ENCODE assay signal across 8 cellular contexts in genomic region chr4:1348014-1348513, GRCh38. TPM values are rescaled to one million over a fixed set of nuclear protein-coding genes. Genes with fewer than 3 reads are reported as not detected.
DNase-seq lines count a peak whose midpoint lies in the region; ATAC-seq and TF ChIP-seq lines count a peak whose summit lies in the region.

No MANE protein-coding gene starts in this region.

- H3K9ac ChIP-seq in SK-N-SH = peak overlapping the region; percentile 79

- H3K4me3 ChIP-seq in SK-N-SH (ENCODE audit: low read depth in 2 of 2, low read length in 1 of 2) (peak overlapping the region; percentile 61 to 73), adrenal gland (peak overlapping the region in 2 of 4 donors; percentile 21 to 88), kidney epithelial cell (ENCODE audit: low read depth, low read length) (peak overlapping the region; percentile 62)

- H3K27ac ChIP-seq in SK-N-SH (ENCODE audit: low read depth in 2 of 2, low read length in 1 of 2) (peak overlapping the region; percentile 89), adrenal gland (peak overlapping the region; percentile 95 to 100 (median 98)), temporal lobe (ENCODE audit: low read depth, low read length) (peak overlapping the region; percentile 93)

- TF ChIP-seq RAD21 in SK-N-SH (IDR thresholded peaks at IDR 0.05; ENCODE audit: low read length) = no peak

- TF ChIP-seq POLR2A in adrenal gland (IDR thresholded peaks at IDR 0.05) = no peak

- peaks cover 18% of the 10 kb centered on the region for H3F3A ChIP-seq in SK-N-SH (replicated peaks; ENCODE audit: insufficient read depth)

- peaks cover 64% of the 10 kb centered on the region for H3K79me2 ChIP-seq in SK-N-SH (ENCODE audit: insufficient read depth)

- POLR2A ChIA-PET in SK-N-SH (lab: Yijun Ruan, JAX) = interaction anchor here (0.7 kb wide), 1 partner anchor 145 kb away, joined by 3 read pairs; no protein-coding TSS in a partner anchor

- H3K9me2 ChIP-seq in SK-N-SH = no peaks in the 10 kb centered on the region

- H3K9me3 ChIP-seq in SK-N-SH = no peaks in the 10 kb centered on the region
- H3K9me3 ChIP-seq in adrenal gland (replicated peaks in 1 of 3) = no peaks in the 10 kb centered on the region

- ATAC-seq in SK-N-SH treated with all-trans-retinoic acid at 6 μM for 48 hours = no peak
- ATAC-seq in HG03354 (IDR thresholded peaks at IDR 0.05; ENCODE audit: poor library complexity, severe bottlenecking, unreplicated experiment) = no peak
- ATAC-seq in omental fat pad (ENCODE audit: low FRiP score) = no peak

- WGBS in SK-N-SH (ENCODE audit: low lambda C conversion rate) = 65% methylated on average over 11 of the region's 12 CpGs
- 62 to 71% (median 67%) methylated on average over 8 to 12 of the region's 12 CpGs for WGBS in adrenal gland, 4 donors

- DNase-seq in SK-N-SH = no peak
- DNase-seq in adrenal gland = no peak
- DNase-seq in kidney epithelial cell (ENCODE audit: low read depth) = no peak
- no peak for DNase-seq in omental fat pad (ENCODE audit: low spot score)
- DNase-seq in stimulated activated naive CD4-positive, alpha-beta T cell (lab: John Stamatoyannopoulos, UW) = no peak

- H3K4me1 ChIP-seq in SK-N-SH (ENCODE audit: control insufficient read depth in 1 of 2, insufficient read depth in 2 of 2, low read depth in 1 of 2, low read length in 1 of 2) (peaks cover 0 to 20% of the 10 kb centered on the region in 2 experiments; a peak in 1 of 4 replicates), adrenal gland (replicated peaks in 1 of 2) (peaks cover 7 to 22% of the 10 kb centered on the region in 2 donors)

- H4K20me1 ChIP-seq in SK-N-SH (ENCODE audit: insufficient read depth) = peaks cover 4% of the 10 kb centered on the region

- CTCF ChIA-PET in SK-N-SH (lab: Yijun Ruan, JAX) = interaction anchor here (1.4 to 3.8 kb wide), 5 partner anchors 9 to 281 kb away, joined by 4 to 23 read pairs (median 6); no protein-coding TSS in a partner anchor

- peak overlapping the region; percentile 80 for H3K4me2 ChIP-seq in SK-N-SH

- TF ChIP-seq CTCF in SK-N-SH (IDR thresholded peaks at IDR 0.05) = no peak
- no peak for TF ChIP-seq CTCF in adrenal gland (IDR thresholded peaks at IDR 0.05)
- no peak for TF ChIP-seq CTCF in kidney epithelial cell (IDR thresholded peaks at IDR 0.05; ENCODE audit: insufficient read depth, low read length, poor library complexity, severe bottlenecking)
- no peak for TF ChIP-seq CTCF in omental fat pad (IDR thresholded peaks at IDR 0.05)

- H2AFZ ChIP-seq in SK-N-SH (ENCODE audit: low read depth) = no peak overlapping the region; the same call in 1 of the 2 replicates

- TF ChIP-seq EP300 in SK-N-SH (IDR thresholded peaks at IDR 0.05; ENCODE audit: borderline replicate concordance in 1 of 2, low read depth in 1 of 2, low read length in 1 of 2) = no peak

- H3K27me3 ChIP-seq in SK-N-SH (ENCODE audit: insufficient read depth) (no peaks in the 10 kb centered on the region), adrenal gland (no peaks in the 10 kb centered on the region), kidney epithelial cell (ENCODE audit: control insufficient read depth, insufficient read depth, low read length) (no peaks in the 10 kb centered on the region)

- intact Hi-C loops in adrenal gland (cut with DNase I) = loop anchor here (5.0 to 10.0 kb wide), 2 partner anchors 53 to 56 kb away; no protein-coding TSS in a partner anchor

- peaks cover 8 to 14% of the 10 kb centered on the region in 2 experiments for H3K36me3 ChIP-seq in SK-N-SH (replicated peaks in 1 of 2; ENCODE audit: control insufficient read depth in 1 of 2, insufficient read depth in 2 of 2, low read length in 1 of 2)
- peaks cover 0 to 15% of the 10 kb centered on the region in 2 donors for H3K36me3 ChIP-seq in adrenal gland (replicated peaks in 1 of 2)
- H3K36me3 ChIP-seq in kidney epithelial cell (ENCODE audit: control insufficient read depth, insufficient read depth, low read length) = no peaks in the 10 kb centered on the region

TF ChIP-seq in SK-N-SH, 30 proteins besides CTCF, POLR2A, EP300 and RAD21 (continues in another document):
- no peak for TF ChIP-seq GATA2 (CRISPR knock-in tag; IDR thresholded peaks at IDR 0.05)
- TF ChIP-seq NFIC (IDR thresholded peaks at IDR 0.05; ENCODE audit: borderline replicate concordance) = no peak
- TF ChIP-seq TAF1 (IDR thresholded peaks at IDR 0.05; ENCODE audit: borderline replicate concordance, low read depth, low read length) = no peak
- no peak for TF ChIP-seq CHD2 (IDR thresholded peaks at IDR 0.05; ENCODE audit: low read length, partially characterized antibody)
- TF ChIP-seq MAX (IDR thresholded peaks at IDR 0.05; ENCODE audit: low read depth) = no peak
- no peak for TF ChIP-seq GABPA (IDR thresholded peaks at IDR 0.05; ENCODE audit: low read depth)
- no peak for TF ChIP-seq SMC3 (IDR thresholded peaks at IDR 0.05; ENCODE audit: low read depth, low read length)
- no peak for TF ChIP-seq ELF1 (IDR thresholded peaks at IDR 0.05)
- no peak for TF ChIP-seq ZBTB33 (IDR thresholded peaks at IDR 0.05; ENCODE audit: borderline replicate concordance, low read depth)

TF ChIP-seq in SK-N-SH treated with all-trans-retinoic acid at 6 μM for 48 hours, 23 proteins besides CTCF, POLR2A, EP300 and RAD21:
- TF ChIP-seq SNAI2 (CRISPR knock-in tag; IDR thresholded peaks at IDR 0.05) = no peak
- TF ChIP-seq, protein P1, sequence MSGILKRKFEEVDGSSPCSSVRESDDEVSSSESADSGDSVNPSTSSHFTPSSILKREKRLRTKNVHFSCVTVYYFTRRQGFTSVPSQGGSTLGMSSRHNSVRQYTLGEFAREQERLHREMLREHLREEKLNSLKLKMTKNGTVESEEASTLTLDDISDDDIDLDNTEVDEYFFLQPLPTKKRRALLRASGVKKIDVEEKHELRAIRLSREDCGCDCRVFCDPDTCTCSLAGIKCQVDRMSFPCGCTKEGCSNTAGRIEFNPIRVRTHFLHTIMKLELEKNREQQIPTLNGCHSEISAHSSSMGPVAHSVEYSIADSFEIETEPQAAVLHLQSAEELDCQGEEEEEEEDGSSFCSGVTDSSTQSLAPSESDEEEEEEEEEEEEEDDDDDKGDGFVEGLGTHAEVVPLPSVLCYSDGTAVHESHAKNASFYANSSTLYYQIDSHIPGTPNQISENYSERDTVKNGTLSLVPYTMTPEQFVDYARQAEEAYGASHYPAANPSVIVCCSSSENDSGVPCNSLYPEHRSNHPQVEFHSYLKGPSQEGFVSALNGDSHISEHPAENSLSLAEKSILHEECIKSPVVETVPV (CRISPR knock-in tag; IDR thresholded peaks at IDR 0.05) = no peak
- TF ChIP-seq TOX (CRISPR knock-in tag; IDR thresholded peaks at IDR 0.05; ENCODE audit: borderline replicate concordance) = no peak

RNA-seq across cellular contexts. Expression of gene UVSSA, which starts 1.1 kb away (rescaled TPM):
- polyA plus RNA-seq in SK-N-SH (2012; rRNA removed) (14.5 and 14.9 TPM in 2 replicates), adrenal gland (10 to 100 TPM in 2 of 3 donors, 1 to 10 TPM in 1; 2.9 to 37.4 (median 21.9) TPM)
- polyA plus RNA-seq in SK-N-SH (2012; cell fraction: cytosol; rRNA removed) = 5.2 and 6.2 TPM in 2 replicates
- polyA plus RNA-seq in SK-N-SH (2012; cell fraction: nucleus; rRNA removed) = 74.4 and 110 TPM in 2 replicates
- total RNA-seq in adrenal gland (10 to 100 TPM in 6 of 8 donors, 1 to 10 TPM in 2; 9.3 to 36.5 (median 17.5) TPM), kidney epithelial cell (13.0 and 13.5 TPM in 2 replicates), temporal lobe (7.9 TPM), omental fat pad (10 to 100 TPM; 10.2 to 28.2 (median 13.0) TPM)

RNA-seq across cellular contexts. Expression of gene NKX1-1, which starts 58.2 kb away (rescaled TPM):
- polyA plus RNA-seq in SK-N-SH (2012; rRNA removed) (not detected in 2 replicates), adrenal gland (not detected)
- not detected in 2 replicates for polyA plus RNA-seq in SK-N-SH (2012; cell fraction: cytosol; rRNA removed)
- not detected in 2 replicates for polyA plus RNA-seq in SK-N-SH (2012; cell fraction: nucleus; rRNA removed)
- total RNA-seq in adrenal gland (not detected), kidney epithelial cell (not detected in 2 replicates), temporal lobe (not detected), omental fat pad (not detected)

RNA-seq across cellular contexts. Expression of gene MAEA, which starts 58.4 kb away (rescaled TPM):
- polyA plus RNA-seq in SK-N-SH (2012; rRNA removed) = 123 and 128 TPM in 2 replicates
- 64.4 and 85.4 TPM in 2 replicates for polyA plus RNA-seq in SK-N-SH (2012; cell fraction: cytosol; rRNA removed)
- 196 and 274 TPM in 2 replicates for polyA plus RNA-seq in SK-N-SH (2012; cell fraction: nucleus; rRNA removed)
- 10 to 100 TPM; 60.2 to 96.8 (median 79.2) TPM for total RNA-seq in adrenal gland
- polyA plus RNA-seq in adrenal gland = 100 to 1,000 TPM in 1 of 3 donors, 10 to 100 TPM in 2; 35.6 to 103 (median 70.3) TPM
- total RNA-seq in kidney epithelial cell = 79.1 and 88.7 TPM in 2 replicates
- total RNA-seq in temporal lobe = 28.8 TPM
- 10 to 100 TPM; 38.8 to 71.2 (median 51.8) TPM for total RNA-seq in omental fat pad
